ENCODE assay signal across 12 cellular contexts in the genomic region with DNA sequence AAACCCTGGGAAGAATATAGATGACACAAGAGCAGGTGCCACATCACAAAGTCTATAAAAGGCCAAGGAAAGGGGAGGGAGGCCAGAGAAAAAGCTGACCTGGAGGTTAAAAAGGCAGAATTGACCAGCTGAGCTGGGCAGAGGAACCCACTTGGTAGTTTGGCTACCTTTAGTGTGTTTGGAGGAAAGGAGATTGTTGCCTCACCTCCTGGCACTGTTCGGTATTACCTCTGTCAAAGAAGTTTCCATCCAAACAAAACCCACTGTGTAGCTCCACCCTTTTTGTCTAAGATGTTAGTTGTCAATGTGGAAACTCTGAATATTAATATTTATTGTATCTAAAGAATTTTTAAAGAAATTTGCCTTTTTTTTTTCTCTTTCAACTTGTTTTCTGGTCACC. TPM values are rescaled to one million over a fixed set of nuclear protein-coding genes. Genes with fewer than 3 reads are reported as not detected.
A peak's percentile ranks its signal among the peaks of the same experiment; 100 is the strongest.
DNase-seq lines count a peak whose midpoint lies in the region; FAIRE-seq and TF ChIP-seq lines count a peak whose summit lies in the region.
"Had no signal": no experiment of that assay in that cellular context is flagged by ENCODE, and none has a peak within 500 bp of the region (broad histone marks: within the 10 kb centered on the region; RNA-seq: fewer than 3 reads in every experiment).

No MANE protein-coding gene starts in this region.

- no peaks in the 10 kb centered on the region for H3K79me2 ChIP-seq in Karpas-422 (ENCODE audit: low read length)

- no CpG with 5 or more reads among the region's 1 CpG for WGBS in mesenchymal stem cell

- no peaks in the 10 kb centered on the region for H3K9me2 ChIP-seq in Karpas-422 (replicated peaks; ENCODE audit: insufficient read depth, low read length)

- TF ChIP-seq CTCF in GM12864 (IDR thresholded peaks at IDR 0.05; ENCODE audit: low read depth, low read length, missing control alignments) (peak; percentile 43), bronchial epithelial cell (IDR thresholded peaks at IDR 0.05; ENCODE audit: insufficient read depth, low read length, severe bottlenecking) (peak; percentile 55)

- H3K27ac ChIP-seq in Karpas-422 (ENCODE audit: low read length) (no peak overlapping the region), mesenchymal stem cell (ENCODE audit: low read length, poor library complexity, severe bottlenecking) (peak overlapping the region; percentile 35)
- H3K27ac ChIP-seq: neutrophil, SJSA1 had no signal

- no peak overlapping the region for H3K18ac ChIP-seq in mesenchymal stem cell (ENCODE audit: low read depth in 1 of 2, low read length in 2 of 2)

- H2AFZ ChIP-seq in Karpas-422 (ENCODE audit: low read length) = no peak overlapping the region
- H2AFZ ChIP-seq in mesenchymal stem cell (ENCODE audit: low read depth, low read length) = no peak overlapping the region

- no peak overlapping the region for H2BK5ac ChIP-seq in mesenchymal stem cell (ENCODE audit: low read depth, low read length, poor library complexity, severe bottlenecking)

- H3K36me3 ChIP-seq in Karpas-422 (ENCODE audit: insufficient read depth, low read length) (no peaks in the 10 kb centered on the region; the same call in 1 of the 2 replicates), bronchial epithelial cell (ENCODE audit: control insufficient read depth, insufficient read depth, low read length) (peaks cover 4% of the 10 kb centered on the region), mesenchymal stem cell (ENCODE audit: control insufficient read depth in 1 of 2, insufficient read depth in 2 of 2, low read depth in 1 of 2, low read length in 2 of 2) (peaks cover 16 to 70% of the 10 kb centered on the region in 2 experiments)

- H3K79me1 ChIP-seq in mesenchymal stem cell (replicated peaks; ENCODE audit: low read length, poor library complexity, severe bottlenecking) = peaks cover 19% of the 10 kb centered on the region

- no peak overlapping the region for H3K4ac ChIP-seq in mesenchymal stem cell (ENCODE audit: low read depth in 1 of 2, low read length in 2 of 2)

- H2BK12ac ChIP-seq in mesenchymal stem cell (ENCODE audit: low read length in 2 of 2) = no peak overlapping the region

- no peak overlapping the region for H2BK120ac ChIP-seq in mesenchymal stem cell (ENCODE audit: low read depth, low read length)

- no peak overlapping the region for H3K14ac ChIP-seq in mesenchymal stem cell (ENCODE audit: low read length in 2 of 2)

- no peak overlapping the region for H4K91ac ChIP-seq in mesenchymal stem cell (ENCODE audit: low read length)

- DNase-seq in GM12864 (ENCODE audit: low read depth) = no peak
- DNase-seq in Karpas-422 = peak; percentile 56
- DNase-seq in bronchial epithelial cell (ENCODE audit: low read depth) = peak; percentile 52
- no peak for DNase-seq in mesenchymal stem cell
- DNase-seq in COLO829 (ENCODE audit: low spot score) = no peak
- no peak for DNase-seq in effector CD4-positive, alpha-beta T cell
- no peak for DNase-seq in T-helper 1 cell
- no peak for DNase-seq in SKM-1 treated with dmso at 0.1 percent for 144 hours (lab: John Stamatoyannopoulos, UW; ENCODE audit: unreplicated experiment)
- DNase-seq: NCI-H1694 treated with DMSO at 0.1 percent for 48 hours had no signal

- no peak for FAIRE-seq in bronchial epithelial cell (lab: Jason Lieb, UNC)
- FAIRE-seq: GM19239 had no signal

- H3K9ac ChIP-seq in Karpas-422 (ENCODE audit: low read length) (no peak overlapping the region), mesenchymal stem cell (ENCODE audit: low read length) (no peak overlapping the region)

- no peak overlapping the region for H4K8ac ChIP-seq in mesenchymal stem cell (ENCODE audit: low read length)

- no peaks in the 10 kb centered on the region for H4K20me1 ChIP-seq in Karpas-422 (ENCODE audit: insufficient read depth, low read depth, low read length)

- H3K4me2 ChIP-seq in Karpas-422 (ENCODE audit: low read depth, low read length, poor library complexity, severe bottlenecking) = no peak overlapping the region
- no peak overlapping the region for H3K4me2 ChIP-seq in mesenchymal stem cell (ENCODE audit: low read length, poor library complexity, severe bottlenecking)

- H3K9me3 ChIP-seq in Karpas-422 (ENCODE audit: low read length) = no peaks in the 10 kb centered on the region
- no peaks in the 10 kb centered on the region for H3K9me3 ChIP-seq in mesenchymal stem cell (ENCODE audit: control insufficient read depth, low read length)
- H3K9me3 ChIP-seq: neutrophil had no signal

- H2BK15ac ChIP-seq in mesenchymal stem cell (ENCODE audit: low read depth, poor library complexity, severe bottlenecking) = no peak overlapping the region

- H3K4me1 ChIP-seq in Karpas-422 (ENCODE audit: low read length) = peaks cover 10% of the 10 kb centered on the region
- peaks cover 9% of the 10 kb centered on the region for H3K4me1 ChIP-seq in mesenchymal stem cell (ENCODE audit: control insufficient read depth, insufficient read depth, low read depth, low read length)

- no peak overlapping the region for H3K23ac ChIP-seq in mesenchymal stem cell (ENCODE audit: low read length in 2 of 2)

- H3K27me3 ChIP-seq in Karpas-422 (ENCODE audit: low read length) (no peaks in the 10 kb centered on the region), bronchial epithelial cell (ENCODE audit: control insufficient read depth, insufficient read depth, low read length) (no peaks in the 10 kb centered on the region), mesenchymal stem cell (ENCODE audit: control insufficient read depth in 1 of 2, insufficient read depth in 1 of 2, low read length in 2 of 2) (no peaks in the 10 kb centered on the region)
- H3K27me3 ChIP-seq: neutrophil, SJSA1 had no signal

- peak overlapping the region; percentile 83 for H2AK5ac ChIP-seq in mesenchymal stem cell (ENCODE audit: low read length, severe bottlenecking)

- H3K4me3 ChIP-seq in GM12864 (ENCODE audit: low read depth, low read length) = no peak overlapping the region
- H3K4me3 ChIP-seq in Karpas-422 (ENCODE audit: low read length) = no peak overlapping the region
- no peak overlapping the region for H3K4me3 ChIP-seq in bronchial epithelial cell (ENCODE audit: low read depth, low read length)
- no peak overlapping the region for H3K4me3 ChIP-seq in mesenchymal stem cell (ENCODE audit: insufficient read depth in 1 of 2, low read depth in 1 of 2, low read length in 2 of 2)
- H3K4me3 ChIP-seq: SJSA1 had no signal

RNA-seq across cellular contexts. Expression of a gene that starts 23.4 kb away (rescaled TPM):
- total RNA-seq in Karpas-422 (2014; rRNA removed; shearing (Covaris generic); ENCODE audit: low replicate concordance) = 4.9 TPM in 2 replicates
- total RNA-seq in bronchial epithelial cell = 10.5 and 19.0 TPM in 2 replicates
- polyA plus RNA-seq in mesenchymal stem cell (2013, experiment 1 of 2) = 16.1 TPM
- 16.0 TPM for polyA plus RNA-seq in mesenchymal stem cell (2013, experiment 2 of 2)

RNA-seq across cellular contexts. Expression of a gene that starts 49.2 kb away (rescaled TPM):
- 45.6 and 53.3 TPM in 2 replicates for total RNA-seq in Karpas-422 (2014; rRNA removed; shearing (Covaris generic); ENCODE audit: low replicate concordance)
- total RNA-seq in bronchial epithelial cell = 33.2 and 35.7 TPM in 2 replicates
- 13.5 TPM for polyA plus RNA-seq in mesenchymal stem cell (2013, experiment 1 of 2)
- 13.4 TPM for polyA plus RNA-seq in mesenchymal stem cell (2013, experiment 2 of 2)

RNA-seq across cellular contexts. Expression of a gene that starts 49.3 kb away (rescaled TPM):
- 20.1 and 22.9 TPM in 2 replicates for total RNA-seq in Karpas-422 (2014; rRNA removed; shearing (Covaris generic); ENCODE audit: low replicate concordance)
- 14.2 and 25.0 TPM in 2 replicates for total RNA-seq in bronchial epithelial cell
- 11.2 TPM for polyA plus RNA-seq in mesenchymal stem cell (2013, experiment 1 of 2)
- polyA plus RNA-seq in mesenchymal stem cell (2013, experiment 2 of 2) = 11.2 TPM

Comparison
In these comparisons a context has a peak if more than half of its experiments do, and no peak if none do; other contexts are left out.
1. DNase-seq: peak in Karpas-422 (single experiment) and bronchial epithelial cell (single experiment); none in GM12864 (single experiment), mesenchymal stem cell (single experiment), COLO829 (single experiment), effector CD4-positive, alpha-beta T cell (single experiment), T-helper 1 cell (0 of 5) and SKM-1 treated with dmso at 0.1 percent for 144 hours (single experiment).